ENCODE assay signal across 8 cellular contexts in genomic region chr6:87832025-87832825, GRCh38.
DNase-seq lines count a peak whose midpoint lies in the region; ATAC-seq and TF ChIP-seq lines count a peak whose summit lies in the region.

No MANE protein-coding gene starts in this region.

- intact Hi-C loops in adrenal gland (cut with DNase I), result no loop called here

- H3K9me3 ChIP-seq in BLaER1 (no peaks in the 10 kb centered on the region), adrenal gland (replicated peaks in 1 of 3) (no peaks in the 10 kb centered on the region), stomach smooth muscle (ENCODE audit: control insufficient read depth in 2 of 2, low read length in 2 of 2) (no peaks in the 10 kb centered on the region)

- H3K27ac ChIP-seq in BLaER1 (no peak overlapping the region), adrenal gland (peak overlapping the region in 2 of 5 donors; percentile 13 to 33), stomach smooth muscle (ENCODE audit: low read length) (no peak overlapping the region)

- H3K4me2 ChIP-seq in BLaER1, result peak overlapping the region; percentile 51

- H3K4me3 ChIP-seq in BLaER1 (no peak overlapping the region), adrenal gland (peak overlapping the region in 3 of 4 donors; percentile 3 to 54 (median 48)), stomach smooth muscle (ENCODE audit: low read length in 2 of 2) (peak overlapping the region; percentile 33 to 76)

- H3K27me3 ChIP-seq in BLaER1 (no peaks in the 10 kb centered on the region), adrenal gland (no peaks in the 10 kb centered on the region), stomach smooth muscle (ENCODE audit: control insufficient read depth in 1 of 2, insufficient read depth in 2 of 2, low read length in 2 of 2) (peaks cover 0 to 2% of the 10 kb centered on the region in 2 donors)

- H3K36me3 ChIP-seq in BLaER1 (no peaks in the 10 kb centered on the region), adrenal gland (replicated peaks in 1 of 2) (no peaks in the 10 kb centered on the region), stomach smooth muscle (ENCODE audit: control insufficient read depth in 2 of 2, insufficient read depth in 2 of 2, low read length in 2 of 2) (no peaks in the 10 kb centered on the region)

- WGBS in adrenal gland, 4 donors, result 0 to 2% (median 1%) methylated on average over 6 of the region's 6 CpGs

- no peaks in the 10 kb centered on the region for H4K20me1 ChIP-seq in BLaER1

- ATAC-seq in GM18511 (IDR thresholded peaks at IDR 0.05; ENCODE audit: unreplicated experiment), result peak; percentile 64
- peak; percentile 53 for ATAC-seq in HG03039 (IDR thresholded peaks at IDR 0.05; ENCODE audit: unreplicated experiment)

- DNase-seq in NCI-H2171 treated with DMSO at 0.1 percent for 48 hours (lab: John Stamatoyannopoulos, UW) (peak; percentile 97), adrenal gland (no peak), kidney tubule cell (ENCODE audit: low spot score) (peak; percentile 57)
- no peak for DNase-seq in effector CD4-positive, alpha-beta T cell

- H3K4me1 ChIP-seq in BLaER1 (no peaks in the 10 kb centered on the region), adrenal gland (replicated peaks in 1 of 2) (peaks cover 0 to 12% of the 10 kb centered on the region in 2 donors), stomach smooth muscle (ENCODE audit: control insufficient read depth, insufficient read depth, low read length) (no peaks in the 10 kb centered on the region)

- H3K9ac ChIP-seq in BLaER1 (no peak overlapping the region), stomach smooth muscle (ENCODE audit: low read length in 2 of 2) (peak overlapping the region; percentile 54 to 82)

- TF ChIP-seq CTCF in adrenal gland (IDR thresholded peaks at IDR 0.05), result peak; percentile 31 to 65 (median 50)

- no peak for TF ChIP-seq POLR2A in adrenal gland (IDR thresholded peaks at IDR 0.05)

Comparison
In these comparisons a context has a peak if more than half of its experiments do, and no peak if none do; other contexts are left out.
1. DNase-seq: peak in NCI-H2171 treated with DMSO at 0.1 percent for 48 hours (single experiment) and kidney tubule cell (single experiment); none in adrenal gland (0 of 7) and effector CD4-positive, alpha-beta T cell (single experiment).